Comparison of ENCODE assay signal across 1 cellular context in genomic region chr7:75795831-75796285, GRCh38.
TF ChIP-seq lines count a peak whose summit lies in the region.

No MANE protein-coding gene starts in this region.

TF ChIP-seq in K562, 482 proteins besides CTCF, POLR2A, EP300 and RAD21 (continues in another document):
- TF ChIP-seq TBL1XR1 (IDR thresholded peaks at IDR 0.05; ENCODE audit: low read length in 2 of 2) (no peak), CCAR2 (IDR thresholded peaks at IDR 0.05; ENCODE audit: low read depth, low read length) (no peak), ZNF586 (CRISPR knock-in tag; conservative IDR thresholded peaks at IDR 0.05) (no peak), ETS2 (tag; IDR thresholded peaks at IDR 0.05; ENCODE audit: borderline replicate concordance, poor library complexity, severe bottlenecking) (no peak), CEBPB (tag; IDR thresholded peaks at IDR 0.05) (no peak), PYGO2 (tag; IDR thresholded peaks at IDR 0.05) (no peak), E2F8 (IDR thresholded peaks at IDR 0.05; ENCODE audit: low read depth, partially characterized antibody) (no peak), LARP7 (IDR thresholded peaks at IDR 0.05) (no peak), ZBTB49 (CRISPR knock-in tag; IDR thresholded peaks at IDR 0.05; ENCODE audit: borderline replicate concordance) (no peak), ZNF143 (CRISPR knock-in tag; IDR thresholded peaks at IDR 0.05) (no peak), DIDO1 (tag; IDR thresholded peaks at IDR 0.05; ENCODE audit: low read depth) (no peak), RB1 (IDR thresholded peaks at IDR 0.05; ENCODE audit: low read depth) (0 out of 2 replicates have a peak, but pooled peaks have one; percentile 29), ZNF655 (CRISPR knock-in tag; IDR thresholded peaks at IDR 0.05) (no peak), ZBTB40 (IDR thresholded peaks at IDR 0.05) (no peak), ZBTB40 (CRISPR knock-in tag; IDR thresholded peaks at IDR 0.05) (no peak), ZNF318 (IDR thresholded peaks at IDR 0.05; ENCODE audit: borderline replicate concordance in 1 of 2, low read depth in 1 of 2) (no peak), ZNF408 (CRISPR knock-in tag; IDR thresholded peaks at IDR 0.05; ENCODE audit: low read depth) (no peak), SAFB2 (IDR thresholded peaks at IDR 0.05; ENCODE audit: borderline replicate concordance, low read depth, low read length, severe bottlenecking) (no peak), CHCHD3 (CRISPR knock-in tag; IDR thresholded peaks at IDR 0.05) (no peak), ETV5 (CRISPR knock-in tag; IDR thresholded peaks at IDR 0.05; ENCODE audit: low read depth) (0 out of 2 replicates have a peak, but pooled peaks have one; percentile 18), SFPQ (IDR thresholded peaks at IDR 0.05; ENCODE audit: low read depth, low read length) (no peak), ZBTB5 (IDR thresholded peaks at IDR 0.05) (no peak), ZNF717 (CRISPR knock-in tag; IDR thresholded peaks at IDR 0.05) (no peak)
